ENCODE assay signal across 25 cellular contexts in the genomic region with DNA sequence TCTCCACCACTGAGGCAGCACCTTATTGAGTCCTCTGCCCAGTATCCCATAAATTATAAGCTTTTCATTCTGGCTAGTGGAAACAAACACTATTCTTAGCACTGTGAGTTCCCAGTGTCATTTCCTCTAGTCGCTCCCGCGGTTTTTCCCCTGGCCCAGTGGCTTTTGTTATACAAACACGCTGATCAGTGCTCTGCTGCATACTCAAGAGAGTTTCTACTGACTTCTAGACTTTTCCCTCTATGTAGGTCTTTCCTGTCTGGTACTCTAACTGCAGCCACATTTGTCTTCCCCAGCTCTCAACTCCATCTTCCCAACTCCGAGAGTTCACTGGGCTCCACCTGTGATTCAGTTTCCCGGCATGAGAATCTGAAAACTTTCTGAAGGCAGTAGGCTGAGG.
"Had no signal": no experiment of that assay in that cellular context is flagged by ENCODE, and none has a peak within 500 bp of the region (broad histone marks: within the 10 kb centered on the region; RNA-seq: fewer than 3 reads in every experiment).

No MANE protein-coding gene starts in this region.

- H3K27me3 Mint-ChIP-seq: effector memory CD8-positive, alpha-beta T cell; stimulated activated naive CD8-positive, alpha-beta T cell treated with anti-CD3 and anti-CD28 coated beads, Interleukin-15, amount 100 ng/mL, for 72 hours had no signal

- H3K4me3 ChIP-seq: coronary artery, esophagus squamous epithelium, prostate gland, right atrium auricular region, smooth muscle cell, thyroid gland, vagina had no signal

- H3K27ac Mint-ChIP-seq: effector memory CD8-positive, alpha-beta T cell; naive thymus-derived CD8-positive, alpha-beta T cell; nephron progenitor cell; stimulated activated naive CD8-positive, alpha-beta T cell treated with anti-CD3 and anti-CD28 coated beads, Interleukin-15, amount 100 ng/mL, for 72 hours had no signal

- ATAC-seq: effector memory CD8-positive, alpha-beta T cell; left lobe of liver; naive thymus-derived CD8-positive, alpha-beta T cell; sciatic nerve; stimulated activated naive CD8-positive, alpha-beta T cell treated with anti-CD3 and anti-CD28 coated beads, Interleukin-15, amount 100 ng/mL, for 72 hours had no signal

- H3K36me3 ChIP-seq: esophagus squamous epithelium, prostate gland, right atrium auricular region, thyroid gland, vagina had no signal

- H3K9me3 ChIP-seq: prostate gland, thyroid gland, vagina had no signal

- DNase-seq: dermis blood vessel endothelial cell; effector memory CD8-positive, alpha-beta T cell; erythroblast; esophagus squamous epithelium; foreskin melanocyte; hypothalamus; kidney; naive thymus-derived CD8-positive, alpha-beta T cell; nephron progenitor cell; stimulated activated CD4-positive, alpha-beta T cell treated with anti-CD3 and anti-CD28 coated beads, Interleukin-12 subunit alpha, Interleukin-12 subunit beta, amount 100 ng/mL, for 4 hours; stimulated activated CD4-positive, alpha-beta T cell treated with anti-CD3 and anti-CD28 coated beads, Interleukin-1b, Interleukin-23, amount 100 ng/mL, for 48 hours; stimulated activated CD4-positive, alpha-beta T cell treated with anti-CD3 and anti-CD28 coated beads, Interleukin-4, amount 100 ng/mL, for 1 hour; stimulated activated CD8-positive, alpha-beta memory T cell treated with anti-CD3 and anti-CD28 coated beads, Interleukin-4, amount 100 ng/mL, for 48 hours; stimulated activated naive CD4-positive, alpha-beta T cell; stimulated activated naive CD8-positive, alpha-beta T cell treated with anti-CD3 and anti-CD28 coated beads, Interleukin-15, amount 100 ng/mL, for 72 hours; trophoblast cell had no signal

- H3K27me3 ChIP-seq: esophagus squamous epithelium, right atrium auricular region, thyroid gland, vagina had no signal

- H3K4me3 Mint-ChIP-seq: effector memory CD8-positive, alpha-beta T cell; naive thymus-derived CD8-positive, alpha-beta T cell; nephron progenitor cell; stimulated activated naive CD8-positive, alpha-beta T cell treated with anti-CD3 and anti-CD28 coated beads, Interleukin-15, amount 100 ng/mL, for 72 hours had no signal

- H3K4me1 ChIP-seq: esophagus squamous epithelium, parathyroid adenoma, prostate gland, right atrium auricular region, thyroid gland, vagina had no signal

- H3K4me1 Mint-ChIP-seq: naive thymus-derived CD8-positive, alpha-beta T cell; stimulated activated naive CD8-positive, alpha-beta T cell treated with anti-CD3 and anti-CD28 coated beads, Interleukin-15, amount 100 ng/mL, for 72 hours had no signal

- H3K27ac ChIP-seq: coronary artery, esophagus squamous epithelium, parathyroid adenoma, prostate gland, right atrium auricular region, thyroid gland, vagina had no signal
